ENCODE assay signal across 17 cellular contexts in the genomic region with DNA sequence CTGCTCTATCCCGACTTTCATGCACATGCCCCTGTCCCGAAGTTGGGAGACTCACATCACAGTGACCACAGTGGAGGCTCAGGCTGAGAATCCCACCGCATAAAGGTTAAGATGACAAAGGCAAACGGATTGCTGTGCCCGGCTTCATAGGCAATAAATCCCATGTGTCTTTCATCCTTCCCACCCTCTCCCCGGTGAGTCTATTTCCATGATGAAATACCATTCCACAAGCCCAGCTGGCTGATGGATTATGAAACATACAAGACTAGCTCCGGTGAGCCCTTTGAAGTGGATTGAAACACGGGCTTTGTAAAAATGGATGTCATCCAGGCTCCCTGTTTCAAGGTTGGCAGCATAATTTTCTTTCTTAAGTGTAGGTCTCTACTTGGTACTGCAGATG.
DNase-seq lines count a peak whose midpoint lies in the region; TF ChIP-seq lines count a peak whose summit lies in the region.
"Had no signal": no experiment of that assay in that cellular context is flagged by ENCODE, and none has a peak within 500 bp of the region (broad histone marks: within the 10 kb centered on the region; RNA-seq: fewer than 3 reads in every experiment).

No MANE protein-coding gene starts in this region.

- no peaks in the 10 kb centered on the region for H3K27me3 Mint-ChIP-seq in MCF 10A (ENCODE audit: insufficient read depth, unreplicated experiment)
- H3K27me3 Mint-ChIP-seq: B cell had no signal

- no peak overlapping the region for H3K27ac Mint-ChIP-seq in MCF 10A (ENCODE audit: low read depth, unreplicated experiment)
- H3K27ac Mint-ChIP-seq: B cell had no signal

- H3K4me1 Mint-ChIP-seq in MCF 10A (ENCODE audit: insufficient read depth, unreplicated experiment) = peaks cover 10% of the 10 kb centered on the region
- H3K4me1 Mint-ChIP-seq: B cell had no signal

- in situ Hi-C loops in KBM-7 (cut with MboI; ENCODE audit: low pct_unique_long_range_greater_than_20kb, low sequenced_read_pairs) = no loop called here

- no peaks in the 10 kb centered on the region for H3K27me3 ChIP-seq in breast epithelium

- intact Hi-C loops in MCF 10A (cut with micrococcal nuclease) = no loop called here
- intact Hi-C loops in breast epithelium (cut with DNase I; ENCODE audit: low total_unique reads) = no loop called here

- H3K9me3 Mint-ChIP-seq in MCF 10A (ENCODE audit: unreplicated experiment) = no peaks in the 10 kb centered on the region

- no peak for TF ChIP-seq POLR2A in breast epithelium (IDR thresholded peaks at IDR 0.05)

- peak; percentile 21 for DNase-seq in MCF 10A (ENCODE audit: unreplicated experiment)
- DNase-seq in breast epithelium (ENCODE audit: low spot score in 2 of 2) = no peak
- peak; percentile 87 for DNase-seq in SW480 (ENCODE audit: low spot score)
- peak; percentile 8 for DNase-seq in left kidney (ENCODE audit: low read depth, low spot score)
- DNase-seq in activated T-cell treated with anti-CD3 and anti-CD28 coated beads, Interleukin-2, amount 50 U/mL, for 48 hours = no peak
- DNase-seq in iPS-NIHi11 (ENCODE audit: low spot score) = no peak
- DNase-seq in KBM-7 = no peak
- DNase-seq: DMS 273 treated with DMSO at 0.1 percent for 48 hours, DND-41, HCEC 1CT, NCI-H1436, NCI-H1930, NCI-H446, SHP77 treated with DMSO at 0.1 percent for 48 hours, SK-N-SH had no signal

- no peaks in the 10 kb centered on the region for H3K9me3 ChIP-seq in breast epithelium
- H3K9me3 ChIP-seq: SK-N-SH had no signal

- CTCF ChIA-PET in MCF 10A (lab: Yijun Ruan, JAX) = interaction anchor here (4.3 kb wide), 1 partner anchor 10 kb away, joined by 30 read pairs; no protein-coding TSS in a partner anchor

- H3K36me3 Mint-ChIP-seq in MCF 10A (ENCODE audit: insufficient read depth, unreplicated experiment) = no peaks in the 10 kb centered on the region

- no peak for TF ChIP-seq CTCF in MCF 10A (IDR thresholded peaks at IDR 0.05; ENCODE audit: unreplicated experiment)
- no peak for TF ChIP-seq CTCF in breast epithelium (IDR thresholded peaks at IDR 0.05)

- POLR2A ChIA-PET in MCF 10A (lab: Yijun Ruan, JAX) = no interaction called here

- no peak overlapping the region for H3K27ac ChIP-seq in breast epithelium
- H3K27ac ChIP-seq: KMS-11 had no signal

- H3K4me3 ChIP-seq in breast epithelium = no peak overlapping the region

- H3K4me3 Mint-ChIP-seq in MCF 10A (ENCODE audit: unreplicated experiment) = no peak overlapping the region
- H3K4me3 Mint-ChIP-seq: B cell had no signal

- no peaks in the 10 kb centered on the region for H3K36me3 ChIP-seq in breast epithelium

- H3K4me1 ChIP-seq in breast epithelium = no peaks in the 10 kb centered on the region

- no TSS peak for BruUV-seq in MCF 10A (replicated peaks; lab: Mats Ljungman, UMichigan)

Comparison
In these comparisons a context has a peak if more than half of its experiments do, and no peak if none do; other contexts are left out.
1. DNase-seq: peak in MCF 10A (single experiment), SW480 (single experiment) and left kidney (single experiment); none in breast epithelium (0 of 2), activated T-cell treated with anti-CD3 and anti-CD28 coated beads, Interleukin-2, amount 50 U/mL, for 48 hours (0 of 2), iPS-NIHi11 (single experiment) and KBM-7 (single experiment).